29 cellular contexts compared by ENCODE assay signal in genomic region chr10:111179514-111179913, GRCh38.
"Had no signal": no experiment of that assay in that cellular context is flagged by ENCODE, and none has a peak within 500 bp of the region (broad histone marks: within the 10 kb centered on the region; RNA-seq: fewer than 3 reads in every experiment).

No MANE protein-coding gene starts in this region.

- H3K9me3 ChIP-seq: stomach, suprapubic skin, testis, thoracic aorta, thyroid gland, tibial artery, tibial nerve, transverse colon, upper lobe of left lung, upper lobe of right lung, uterus, vagina had no signal

- H3K27ac ChIP-seq: stomach, suprapubic skin, testis, thoracic aorta, thyroid gland, tibial artery, tibial nerve, transverse colon, upper lobe of left lung, upper lobe of right lung, uterus, vagina had no signal

- H3K4me1 ChIP-seq: stomach, suprapubic skin, thyroid gland, tibial artery, transverse colon, upper lobe of left lung, upper lobe of right lung, uterus had no signal

- FAIRE-seq: urothelium cell line had no signal

- DNase-seq: stimulated activated CD4-positive, alpha-beta T cell treated with anti-CD3 and anti-CD28 coated beads, Interleukin-2, amount 100 ng/mL, for 48 hours; stimulated activated CD4-positive, alpha-beta T cell treated with anti-CD3 and anti-CD28 coated beads, Interleukin-4, amount 100 ng/mL, for 1 hour; stimulated activated CD4-positive, alpha-beta T cell treated with anti-CD3 and anti-CD28 coated beads, Interleukin-4, amount 100 ng/mL, for 24 hours; stimulated activated CD4-positive, alpha-beta T cell treated with anti-CD3 and anti-CD28 coated beads, Interleukin-4, amount 100 ng/mL, for 4 hours; stimulated activated CD8-positive, alpha-beta memory T cell treated with anti-CD3 and anti-CD28 coated beads, Interleukin-4, amount 100 ng/mL, for 48 hours; stimulated activated naive B cell treated with anti-CD40 and anti-IgM and Interleukin-4, amounts not matched to agents 10 μg/mL and 1 μg/mL and 100 μg/mL, for 72 hours; stimulated activated naive CD4-positive, alpha-beta T cell; stimulated activated naive CD4-positive, alpha-beta T cell treated with Interleukin-2 at 50 U/mL for 16 hours; stimulated activated naive CD8-positive, alpha-beta T cell treated with anti-CD3 and anti-CD28 coated beads, Interleukin-15, amount 100 ng/mL, for 72 hours; stimulated activated naive CD8-positive, alpha-beta T cell treated with anti-CD3 and anti-CD28 coated beads, Interleukin-15, Interleukin-2, amounts not matched to agents 100 U/mL and 50 U/mL, for 24 hours; stomach; substantia nigra; testis; thyroid gland; tibial artery; transverse colon; trophoblast cell; upper lobe of left lung; upper lobe of right lung; uterus had no signal

- H3K4me1 Mint-ChIP-seq: stimulated activated memory B cell treated with anti-CD40 and anti-IgM and Interleukin-4, amounts not matched to agents 10 μg/mL and 1 μg/mL and 100 μg/mL, for 72 hours; stimulated activated naive B cell treated with anti-CD40 and anti-IgM and Interleukin-4, amounts not matched to agents 10 μg/mL and 1 μg/mL and 100 μg/mL, for 72 hours had no signal

- H3K36me3 ChIP-seq: stomach, suprapubic skin, thoracic aorta, thyroid gland, tibial artery, tibial nerve, transverse colon, upper lobe of left lung, upper lobe of right lung, uterus, vagina had no signal

- H3K36me3 Mint-ChIP-seq: stimulated activated effector memory CD8-positive, alpha-beta T cell treated with anti-CD3 and anti-CD28 coated beads, Interleukin-12 subunit alpha, Interleukin-12 subunit beta, amount 100 ng/mL, for 72 hours; stimulated activated memory B cell treated with anti-CD40 and anti-IgM and Interleukin-4, amounts not matched to agents 10 μg/mL and 1 μg/mL and 100 μg/mL, for 72 hours; stimulated activated naive B cell treated with anti-CD40 and anti-IgM and Interleukin-4, amounts not matched to agents 10 μg/mL and 1 μg/mL and 100 μg/mL, for 72 hours; type B pancreatic cell had no signal

- H3K9me3 Mint-ChIP-seq: stimulated activated effector memory CD8-positive, alpha-beta T cell treated with anti-CD3 and anti-CD28 coated beads, Interleukin-12 subunit alpha, Interleukin-12 subunit beta, amount 100 ng/mL, for 72 hours; stimulated activated memory B cell treated with anti-CD40 and anti-IgM and Interleukin-4, amounts not matched to agents 10 μg/mL and 1 μg/mL and 100 μg/mL, for 72 hours; stimulated activated naive CD8-positive, alpha-beta T cell treated with anti-CD3 and anti-CD28 coated beads, Interleukin-15, amount 100 ng/mL, for 72 hours; stimulated activated naive CD8-positive, alpha-beta T cell treated with anti-CD3 and anti-CD28 coated beads, Interleukin-15, Interleukin-2, amounts not matched to agents 100 ng/mL and 50 ng/mL, for 24 hours; type B pancreatic cell had no signal

- H3K4me3 ChIP-seq: stomach, suprapubic skin, testis, thoracic aorta, thyroid gland, tibial artery, tibial nerve, transverse colon, upper lobe of left lung, upper lobe of right lung, uterus, vagina had no signal

- ATAC-seq: stimulated activated effector memory CD8-positive, alpha-beta T cell treated with anti-CD3 and anti-CD28 coated beads, Interleukin-12 subunit alpha, Interleukin-12 subunit beta, amount 100 ng/mL, for 72 hours; stimulated activated memory B cell treated with anti-CD40 and anti-IgM and Interleukin-4, amounts not matched to agents 10 μg/mL and 1 μg/mL and 100 μg/mL, for 72 hours; stimulated activated naive B cell treated with anti-CD40 and anti-IgM and Interleukin-4, amounts not matched to agents 10 μg/mL and 1 μg/mL and 100 μg/mL, for 72 hours; stimulated activated naive CD8-positive, alpha-beta T cell treated with anti-CD3 and anti-CD28 coated beads, Interleukin-15, amount 100 ng/mL, for 72 hours; stimulated activated naive CD8-positive, alpha-beta T cell treated with anti-CD3 and anti-CD28 coated beads, Interleukin-15, Interleukin-2, amounts not matched to agents 100 U/mL and 50 U/mL, for 24 hours; upper lobe of right lung had no signal

- H3K27me3 ChIP-seq: stomach, suprapubic skin, testis, thyroid gland, tibial artery, tibial nerve, transverse colon, upper lobe of left lung, upper lobe of right lung, uterus, vagina had no signal

- H3K4me3 Mint-ChIP-seq: stimulated activated effector memory CD8-positive, alpha-beta T cell treated with anti-CD3 and anti-CD28 coated beads, Interleukin-12 subunit alpha, Interleukin-12 subunit beta, amount 100 ng/mL, for 72 hours; stimulated activated memory B cell treated with anti-CD40 and anti-IgM and Interleukin-4, amounts not matched to agents 10 μg/mL and 1 μg/mL and 100 μg/mL, for 72 hours; stimulated activated naive B cell treated with anti-CD40 and anti-IgM and Interleukin-4, amounts not matched to agents 10 μg/mL and 1 μg/mL and 100 μg/mL, for 72 hours; stimulated activated naive CD8-positive, alpha-beta T cell treated with anti-CD3 and anti-CD28 coated beads, Interleukin-15, amount 100 ng/mL, for 72 hours; stimulated activated naive CD8-positive, alpha-beta T cell treated with anti-CD3 and anti-CD28 coated beads, Interleukin-15, Interleukin-2, amounts not matched to agents 100 ng/mL and 50 ng/mL, for 24 hours; type B pancreatic cell had no signal

- H3K27ac Mint-ChIP-seq: stimulated activated effector memory CD8-positive, alpha-beta T cell treated with anti-CD3 and anti-CD28 coated beads, Interleukin-12 subunit alpha, Interleukin-12 subunit beta, amount 100 ng/mL, for 72 hours; stimulated activated memory B cell treated with anti-CD40 and anti-IgM and Interleukin-4, amounts not matched to agents 10 μg/mL and 1 μg/mL and 100 μg/mL, for 72 hours; stimulated activated naive B cell treated with anti-CD40 and anti-IgM and Interleukin-4, amounts not matched to agents 10 μg/mL and 1 μg/mL and 100 μg/mL, for 72 hours; stimulated activated naive CD8-positive, alpha-beta T cell treated with anti-CD3 and anti-CD28 coated beads, Interleukin-15, amount 100 ng/mL, for 72 hours; stimulated activated naive CD8-positive, alpha-beta T cell treated with anti-CD3 and anti-CD28 coated beads, Interleukin-15, Interleukin-2, amounts not matched to agents 100 ng/mL and 50 ng/mL, for 24 hours; type B pancreatic cell had no signal

- H3K27me3 Mint-ChIP-seq: stimulated activated naive CD8-positive, alpha-beta T cell treated with anti-CD3 and anti-CD28 coated beads, Interleukin-15, amount 100 ng/mL, for 72 hours; type B pancreatic cell had no signal
